In genomic region chr10:20954519-20954918, GRCh38 we compare ENCODE assay signal across 26 cellular contexts. TPM values are rescaled to one million over a fixed set of nuclear protein-coding genes. Genes with fewer than 3 reads are reported as not detected.
"Had no signal": no experiment of that assay in that cellular context is flagged by ENCODE, and none has a peak within 500 bp of the region (broad histone marks: within the 10 kb centered on the region; RNA-seq: fewer than 3 reads in every experiment).

No MANE protein-coding gene starts in this region.

- H2AFZ ChIP-seq: parathyroid adenoma had no signal

- DNase-seq: activated CD4-positive, alpha-beta T cell treated with anti-CD3 and anti-CD28 coated beads, Interleukin-2, amount 50 U/mL, for 1 hour; activated CD4-positive, CD25-positive, alpha-beta regulatory T cell treated with anti-CD3 and anti-CD28 coated beads, Interleukin-2, amount 50 U/mL, for 72 hours; activated CD8-positive, alpha-beta T cell treated with anti-CD3 and anti-CD28 coated beads, Interleukin-2, amount 10 ng/mL, durations not matched to agents 7 days and 5 days; activated gamma-delta T cell treated with Interleukin-2 at 50 U/mL for 16 hours; aorta; central memory CD4-positive, alpha-beta T cell; effector memory CD8-positive, alpha-beta T cell; esophagus squamous epithelium; gastrocnemius medialis; hypothalamus; kidney; nucleus accumbens; small intestine; stimulated activated CD4-positive, alpha-beta T cell treated with anti-CD3 and anti-CD28 coated beads, Interleukin-15, amount 100 ng/mL, for 24 hours; stomach; uterus had no signal

- H3K27me3 ChIP-seq: brain microvascular endothelial cell, esophagus squamous epithelium, gastrocnemius medialis, stomach, suprapubic skin, tibial nerve, uterus had no signal

- H3K4me3 Mint-ChIP-seq: activated CD8-positive, alpha-beta T cell treated with anti-CD3 and anti-CD28 coated beads, Interleukin-2, amount 10 ng/mL, durations not matched to agents 7 days and 5 days; effector memory CD8-positive, alpha-beta T cell; natural killer cell treated with Interleukin-12 subunit alpha and Interleukin-12 subunit beta and Interleukin-15 and Interleukin-18, amount 100 ng/mL, for 72 hours; stimulated activated memory B cell treated with anti-CD40 and anti-IgM and Interleukin-4, amounts not matched to agents 10 μg/mL and 1 μg/mL and 100 μg/mL, for 72 hours; T-helper 1 cell treated with Interleukin-12 subunit alpha and Interleukin-12 subunit beta and Interleukin-4 antibody, amounts not matched to agents 30 μg/mL and 1 μg/mL, for 36 hours had no signal

- H3K27me3 Mint-ChIP-seq: effector memory CD8-positive, alpha-beta T cell had no signal

- H3K36me3 Mint-ChIP-seq: activated naive CD4-positive, alpha-beta T cell treated with anti-CD3 and anti-CD28 coated beads, Interleukin-2, amount 50 U/mL, for 72 hours; natural killer cell treated with Interleukin-12 subunit alpha and Interleukin-12 subunit beta and Interleukin-15 and Interleukin-18, amount 100 ng/mL, for 72 hours; stimulated activated memory B cell treated with anti-CD40 and anti-IgM and Interleukin-4, amounts not matched to agents 10 μg/mL and 1 μg/mL and 100 μg/mL, for 72 hours had no signal

- H3K27ac Mint-ChIP-seq: activated CD8-positive, alpha-beta T cell treated with anti-CD3 and anti-CD28 coated beads, Interleukin-2, amount 10 ng/mL, durations not matched to agents 7 days and 5 days; activated naive CD4-positive, alpha-beta T cell treated with anti-CD3 and anti-CD28 coated beads, Interleukin-2, amount 50 U/mL, for 72 hours; effector memory CD8-positive, alpha-beta T cell; natural killer cell treated with Interleukin-12 subunit alpha and Interleukin-12 subunit beta and Interleukin-15 and Interleukin-18, amount 100 ng/mL, for 72 hours; stimulated activated memory B cell treated with anti-CD40 and anti-IgM and Interleukin-4, amounts not matched to agents 10 μg/mL and 1 μg/mL and 100 μg/mL, for 72 hours; T-helper 1 cell treated with Interleukin-12 subunit alpha and Interleukin-12 subunit beta and Interleukin-4 antibody, amounts not matched to agents 30 μg/mL and 1 μg/mL, for 36 hours had no signal

- FAIRE-seq: kidney, small intestine had no signal

- H3K9me3 Mint-ChIP-seq: activated naive CD4-positive, alpha-beta T cell treated with anti-CD3 and anti-CD28 coated beads, Interleukin-2, amount 50 U/mL, for 72 hours; effector memory CD8-positive, alpha-beta T cell; natural killer cell treated with Interleukin-12 subunit alpha and Interleukin-12 subunit beta and Interleukin-15 and Interleukin-18, amount 100 ng/mL, for 72 hours; stimulated activated memory B cell treated with anti-CD40 and anti-IgM and Interleukin-4, amounts not matched to agents 10 μg/mL and 1 μg/mL and 100 μg/mL, for 72 hours; T-helper 1 cell treated with Interleukin-12 subunit alpha and Interleukin-12 subunit beta and Interleukin-4 antibody, amounts not matched to agents 30 μg/mL and 1 μg/mL, for 36 hours had no signal

- H3K9me3 ChIP-seq: esophagus squamous epithelium, gastrocnemius medialis, stomach, suprapubic skin, tibial nerve, uterus had no signal

- H3K9ac ChIP-seq: parathyroid adenoma had no signal

- H3K27ac ChIP-seq: brain microvascular endothelial cell, esophagus squamous epithelium, gastrocnemius medialis, parathyroid adenoma, stomach, suprapubic skin, tibial nerve, uterus had no signal

- H3K36me3 ChIP-seq: brain microvascular endothelial cell, gastrocnemius medialis, stomach, suprapubic skin, uterus had no signal

- H3K79me2 ChIP-seq: parathyroid adenoma had no signal

- ATAC-seq: activated CD8-positive, alpha-beta T cell treated with anti-CD3 and anti-CD28 coated beads, Interleukin-2, amount 10 ng/mL, durations not matched to agents 7 days and 5 days; effector memory CD8-positive, alpha-beta T cell; gastrocnemius medialis; natural killer cell treated with Interleukin-12 subunit alpha and Interleukin-12 subunit beta and Interleukin-15 and Interleukin-18, amount 100 ng/mL, for 72 hours; sciatic nerve; stimulated activated memory B cell treated with anti-CD40 and anti-IgM and Interleukin-4, amounts not matched to agents 10 μg/mL and 1 μg/mL and 100 μg/mL, for 72 hours had no signal

- H3K4me3 ChIP-seq: esophagus squamous epithelium, gastrocnemius medialis, lung, stomach, suprapubic skin, tibial nerve, uterus had no signal

- H3K4me1 ChIP-seq: gastrocnemius medialis, parathyroid adenoma, stomach, uterus had no signal

RNA-seq across cellular contexts. Expression of gene NEBL, which starts 57.4 kb away (rescaled TPM):
- total RNA-seq: activated CD8-positive, alpha-beta T cell treated with anti-CD3 and anti-CD28 coated beads, Interleukin-2, amount 10 ng/mL, durations not matched to agents 7 days and 5 days; natural killer cell treated with Interleukin-12 subunit alpha and Interleukin-12 subunit beta and Interleukin-15 and Interleukin-18, amount 100 ng/mL, for 72 hours had no signal
